ENCODE assay signal across 15 cellular contexts in genomic region chr10:104445359-104445758, GRCh38.
DNase-seq lines count a peak whose midpoint lies in the region; FAIRE-seq and TF ChIP-seq lines count a peak whose summit lies in the region.
"Had no signal": no experiment of that assay in that cellular context is flagged by ENCODE, and none has a peak within 500 bp of the region (broad histone marks: within the 10 kb centered on the region; RNA-seq: fewer than 3 reads in every experiment).

No MANE protein-coding gene starts in this region.

- WGBS in mesendoderm (ENCODE audit: extremely low coverage, insufficient coverage, low lambda C conversion rate): no CpG with 5 or more reads among the region's 1 CpG
- 69 to 97% (median 95%) methylated on average over 1 of the region's 1 CpG for WGBS in stomach, 5 donors

- no peak overlapping the region for H2BK120ac ChIP-seq in mesendoderm (ENCODE audit: low read depth, low read length)

- intact Hi-C loops in stomach (cut with DNase I; ENCODE audit: low total_unique reads) (no loop called here), kidney (cut with DNase I) (no loop called here)

- no peaks in the 10 kb centered on the region for H3K79me2 ChIP-seq in mesendoderm (ENCODE audit: control insufficient read depth, insufficient read depth, low read length)

- H3K4me3 ChIP-seq in brain microvascular endothelial cell (ENCODE audit: low read depth, low read length): no peak overlapping the region
- H3K4me3 ChIP-seq in mesendoderm (ENCODE audit: low read length): no peak overlapping the region
- no peak overlapping the region for H3K4me3 ChIP-seq in stomach
- no peak overlapping the region for H3K4me3 ChIP-seq in kidney (ENCODE audit: low read length in 2 of 2)
- H3K4me3 ChIP-seq: left lung, skin epidermis had no signal

- H3K4me1 ChIP-seq in mesendoderm (ENCODE audit: control insufficient read depth, low read depth, low read length) (no peaks in the 10 kb centered on the region), stomach (no peaks in the 10 kb centered on the region), kidney (ENCODE audit: control insufficient read depth in 1 of 2, insufficient read depth in 1 of 2, low read depth in 1 of 2, low read length in 2 of 2) (no peaks in the 10 kb centered on the region)

- TF ChIP-seq CTCF in brain microvascular endothelial cell (IDR thresholded peaks at IDR 0.05; ENCODE audit: low read depth, low read length, missing control alignments): no peak
- TF ChIP-seq CTCF in stomach (IDR thresholded peaks at IDR 0.05): no peak
- TF ChIP-seq CTCF in kidney (IDR thresholded peaks at IDR 0.05; ENCODE audit: borderline replicate concordance, extremely low read depth, insufficient read depth): no peak

- no peak overlapping the region for H4K8ac ChIP-seq in mesendoderm (ENCODE audit: low read depth, low read length)

- no peak overlapping the region for H3K9ac ChIP-seq in mesendoderm (ENCODE audit: low read length)
- no peak overlapping the region for H3K9ac ChIP-seq in kidney (ENCODE audit: low read length in 2 of 2)

- no peak overlapping the region for H2AK5ac ChIP-seq in mesendoderm (ENCODE audit: low read length)

- no peak overlapping the region for H3K27ac ChIP-seq in brain microvascular endothelial cell
- no peak overlapping the region for H3K27ac ChIP-seq in mesendoderm (ENCODE audit: low read depth, low read length)
- H3K27ac ChIP-seq in stomach: no peak overlapping the region
- no peak overlapping the region for H3K27ac ChIP-seq in kidney (ENCODE audit: low read depth in 2 of 2, low read length in 2 of 2)
- H3K27ac ChIP-seq: left lung, skin epidermis had no signal

- no peak for TF ChIP-seq POLR2A in stomach (IDR thresholded peaks at IDR 0.05)

- H3K36me3 ChIP-seq in brain microvascular endothelial cell (replicated peaks) (no peaks in the 10 kb centered on the region), mesendoderm (ENCODE audit: control insufficient read depth, insufficient read depth, low read length) (no peaks in the 10 kb centered on the region), stomach (no peaks in the 10 kb centered on the region), kidney (ENCODE audit: control insufficient read depth in 1 of 2, insufficient read depth in 2 of 2, low read length in 2 of 2) (no peaks in the 10 kb centered on the region)
- H3K36me3 ChIP-seq: left lung had no signal

- H2BK15ac ChIP-seq in mesendoderm (replicated peaks; ENCODE audit: low read depth): no peak overlapping the region

- H3K23ac ChIP-seq in mesendoderm (ENCODE audit: low read length): no peak overlapping the region

- H2BK5ac ChIP-seq in mesendoderm (ENCODE audit: low read length): no peak overlapping the region

- in situ Hi-C loops in brain microvascular endothelial cell (cut with HindIII; ENCODE audit: low pct_ligation_motif_present, low sequenced_read_pairs): no loop called here

- peak; percentile 38 for FAIRE-seq in HTR-8/SVneo (lab: Jason Lieb, UNC)
- no peak for FAIRE-seq in kidney (lab: Jason Lieb, UNC)

- DNase-seq in Daoy (ENCODE audit: low read depth) (peak; percentile 47), HTR-8/SVneo (ENCODE audit: insufficient read length, low spot score) (peak; percentile 51), brain microvascular endothelial cell (peak; percentile 81), mesendoderm (peak; percentile 57), stomach (no peak), kidney (no peak), Ammon's horn (ENCODE audit: low spot score) (no peak)
- DNase-seq: activated CD8-positive, alpha-beta memory T cell treated with anti-CD3 and anti-CD28 coated beads, Interleukin-2, amount 10 ng/mL, durations not matched to agents 7 days and 5 days; activated naive CD4-positive, alpha-beta T cell treated with anti-CD3 and anti-CD28 coated beads, Interleukin-2, amount 50 U/mL, for 16 hours; cortex of kidney; head of caudate nucleus; left lung; NCI-H1105 treated with DMSO at 0.1 percent for 48 hours; NCI-H510A had no signal

- H3K79me1 ChIP-seq in mesendoderm (ENCODE audit: low read length): no peaks in the 10 kb centered on the region

- no peak overlapping the region for H3K18ac ChIP-seq in mesendoderm (ENCODE audit: low read length)

- no peak overlapping the region for H3K56ac ChIP-seq in mesendoderm (ENCODE audit: low read length)

- H3K27me3 ChIP-seq in brain microvascular endothelial cell (replicated peaks): no peaks in the 10 kb centered on the region
- no peaks in the 10 kb centered on the region for H3K27me3 ChIP-seq in mesendoderm (ENCODE audit: insufficient read depth, low read length, poor library complexity)
- H3K27me3 ChIP-seq in stomach: no peaks in the 10 kb centered on the region
- H3K27me3 ChIP-seq: left lung had no signal

- no peak overlapping the region for H4K5ac ChIP-seq in mesendoderm (ENCODE audit: low read length)

- no peak for TF ChIP-seq EP300 in stomach (IDR thresholded peaks at IDR 0.05)

- H3K9me3 ChIP-seq in stomach (no peaks in the 10 kb centered on the region), kidney (ENCODE audit: control insufficient read depth in 1 of 2, low read length in 2 of 2) (no peaks in the 10 kb centered on the region)
- H3K9me3 ChIP-seq: left lung had no signal

- H3K4ac ChIP-seq in mesendoderm (ENCODE audit: low read depth, low read length): no peak overlapping the region

- H3K4me2 ChIP-seq in mesendoderm (ENCODE audit: low read length): no peak overlapping the region

Comparison
In these comparisons a context has a peak if more than half of its experiments do, and no peak if none do; other contexts are left out.
1. DNase-seq: peak in Daoy (single experiment), HTR-8/SVneo (single experiment), brain microvascular endothelial cell (single experiment) and mesendoderm (single experiment); none in stomach (single experiment), kidney (single experiment) and Ammon's horn (single experiment).